ENCODE assay signal across 31 cellular contexts in genomic region chr1:190175320-190175719, GRCh38.
"Had no signal": no experiment of that assay in that cellular context is flagged by ENCODE, and none has a peak within 500 bp of the region (broad histone marks: within the 10 kb centered on the region; RNA-seq: fewer than 3 reads in every experiment).

No MANE protein-coding gene starts in this region.

- H3K4me1 ChIP-seq: ascending aorta, breast epithelium, colonic mucosa, gastrocnemius medialis, left ventricle myocardium inferior, right lobe of liver, vagina had no signal

- DNase-seq: activated CD4-positive, alpha-beta T cell treated with anti-CD3 and anti-CD28 coated beads for 4 hours; activated CD4-positive, alpha-beta T cell treated with anti-CD3 and anti-CD28 coated beads, Interleukin-2, amount 50 U/mL, for 4 hours; activated naive CD4-positive, alpha-beta T cell; activated T-cell treated with anti-CD3 and anti-CD28 coated beads for 4 hours; activated T-cell treated with anti-CD3 and anti-CD28 coated beads, Interleukin-2, amount 50 U/mL, for 72 hours; colonic mucosa; dorsolateral prefrontal cortex; effector memory CD8-positive, alpha-beta T cell; erythroblast; gastrocnemius medialis; glutamatergic neuron; islet precursor cell; left ventricle myocardium inferior; mucosa of descending colon; ovary; right lobe of liver; stimulated activated CD4-positive, alpha-beta T cell treated with anti-CD3 and anti-CD28 coated beads, Interleukin-4, amount 100 ng/mL, for 24 hours; stimulated activated naive CD8-positive, alpha-beta T cell treated with anti-CD3 and anti-CD28 coated beads, Interleukin-15, amount 100 ng/mL, for 72 hours; substantia nigra; T-helper 1 cell had no signal

- H3K4me3 ChIP-seq: ascending aorta, breast epithelium, colonic mucosa, dorsolateral prefrontal cortex, gastrocnemius medialis, left ventricle myocardium inferior, lung, mucosa of descending colon, ovary, right lobe of liver, skin epidermis, vagina had no signal

- H3K36me3 ChIP-seq: ascending aorta, breast epithelium, colonic mucosa, gastrocnemius medialis, left ventricle myocardium inferior, ovary, right lobe of liver, vagina had no signal

- H3K9me3 ChIP-seq: ascending aorta, breast epithelium, colonic mucosa, gastrocnemius medialis, left ventricle myocardium inferior, mucosa of descending colon, ovary, right lobe of liver, vagina had no signal

- H3K27ac Mint-ChIP-seq: activated naive CD8-positive, alpha-beta T cell; activated T-cell treated with anti-CD3 and anti-CD28 coated beads, Interleukin-2, amount 50 U/mL, for 72 hours; effector memory CD8-positive, alpha-beta T cell; nephron; progenitor cell of endocrine pancreas; stimulated activated memory B cell treated with anti-CD40 and anti-IgM and Interleukin-4, amounts not matched to agents 10 μg/mL and 1 μg/mL and 100 μg/mL, for 72 hours; stimulated activated naive CD8-positive, alpha-beta T cell treated with anti-CD3 and anti-CD28 coated beads, Interleukin-15, amount 100 ng/mL, for 72 hours; T-helper 2 cell treated with Interferon-gamma antibody and Interleukin-4, amounts not matched to agents 5 μg/mL and 100 μg/mL, for 36 hours; type B pancreatic cell had no signal

- H3K27me3 ChIP-seq: ascending aorta, breast epithelium, colonic mucosa, dorsolateral prefrontal cortex, gastrocnemius medialis, ovary, right lobe of liver, vagina had no signal

- ATAC-seq: activated T-cell treated with anti-CD3 and anti-CD28 coated beads, Interleukin-2, amount 50 U/mL, for 72 hours; effector memory CD8-positive, alpha-beta T cell; gastrocnemius medialis; mucosa of descending colon; right lobe of liver; stimulated activated memory B cell treated with anti-CD40 and anti-IgM and Interleukin-4, amounts not matched to agents 10 μg/mL and 1 μg/mL and 100 μg/mL, for 72 hours; stimulated activated naive CD8-positive, alpha-beta T cell treated with anti-CD3 and anti-CD28 coated beads, Interleukin-15, amount 100 ng/mL, for 72 hours had no signal

- H3K9me3 Mint-ChIP-seq: nephron; stimulated activated memory B cell treated with anti-CD40 and anti-IgM and Interleukin-4, amounts not matched to agents 10 μg/mL and 1 μg/mL and 100 μg/mL, for 72 hours had no signal

- H3K36me3 Mint-ChIP-seq: activated naive CD8-positive, alpha-beta T cell; stimulated activated memory B cell treated with anti-CD40 and anti-IgM and Interleukin-4, amounts not matched to agents 10 μg/mL and 1 μg/mL and 100 μg/mL, for 72 hours; type B pancreatic cell had no signal
